14 cellular contexts compared by ENCODE assay signal in genomic region chr7:140885735-140886334, GRCh38.
"Had no signal": no experiment of that assay in that cellular context is flagged by ENCODE, and none has a peak within 500 bp of the region (broad histone marks: within the 10 kb centered on the region; RNA-seq: fewer than 3 reads in every experiment).

No MANE protein-coding gene starts in this region.

- H3K4me1 ChIP-seq: ascending aorta had no signal

- ATAC-seq: activated CD4-positive, CD25-positive, alpha-beta regulatory T cell treated with anti-CD3 and anti-CD28 coated beads, Interleukin-2, amount 50 U/mL, for 24 hours; activated CD8-positive, alpha-beta memory T cell treated with anti-CD3 and anti-CD28 coated beads, Interleukin-2, amount 10 ng/mL, durations not matched to agents 7 days and 5 days had no signal

- H3K4me3 Mint-ChIP-seq: activated CD8-positive, alpha-beta memory T cell treated with anti-CD3 and anti-CD28 coated beads, Interleukin-2, amount 10 ng/mL, durations not matched to agents 7 days and 5 days; activated T-cell treated with anti-CD3 and anti-CD28 coated beads, Interleukin-2, amount 50 U/mL, for 24 hours; T-helper 1 cell treated with Interleukin-12 subunit alpha and Interleukin-12 subunit beta and Interleukin-4 antibody, amounts not matched to agents 30 μg/mL and 1 μg/mL, for 36 hours had no signal

- H3K27ac Mint-ChIP-seq: activated CD8-positive, alpha-beta memory T cell treated with anti-CD3 and anti-CD28 coated beads, Interleukin-2, amount 10 ng/mL, durations not matched to agents 7 days and 5 days; activated T-cell treated with anti-CD3 and anti-CD28 coated beads, Interleukin-2, amount 50 U/mL, for 24 hours; T-helper 1 cell treated with Interleukin-12 subunit alpha and Interleukin-12 subunit beta and Interleukin-4 antibody, amounts not matched to agents 30 μg/mL and 1 μg/mL, for 36 hours had no signal

- H3K4me3 ChIP-seq: ascending aorta, ovary, transverse colon had no signal

- H3K9me3 ChIP-seq: ascending aorta, ovary, transverse colon had no signal

- H3K36me3 ChIP-seq: ascending aorta, ovary, transverse colon had no signal

- H3K9me3 Mint-ChIP-seq: T-helper 1 cell treated with Interleukin-12 subunit alpha and Interleukin-12 subunit beta and Interleukin-4 antibody, amounts not matched to agents 30 μg/mL and 1 μg/mL, for 36 hours had no signal

- DNase-seq: activated CD4-positive, alpha-beta T cell treated with anti-CD3 and anti-CD28 coated beads, Interleukin-2, amount 50 U/mL, for 48 hours; activated CD8-positive, alpha-beta memory T cell treated with anti-CD3 and anti-CD28 coated beads, Interleukin-2, amount 10 ng/mL, durations not matched to agents 7 days and 5 days; activated gamma-delta T cell; activated T-cell treated with anti-CD3 and anti-CD28 coated beads, Interleukin-2, amount 50 U/mL, for 24 hours; effector CD4-positive, alpha-beta T cell; foreskin melanocyte; head of caudate nucleus; ovary; stimulated activated CD4-positive, alpha-beta T cell treated with anti-CD3 and anti-CD28 coated beads, Interleukin-15, amount 100 ng/mL, for 24 hours; stimulated activated CD4-positive, alpha-beta T cell treated with anti-CD3 and anti-CD28 coated beads, Interleukin-4, amount 100 ng/mL, for 24 hours; transverse colon had no signal

- H3K27me3 Mint-ChIP-seq: activated CD8-positive, alpha-beta memory T cell treated with anti-CD3 and anti-CD28 coated beads, Interleukin-2, amount 10 ng/mL, durations not matched to agents 7 days and 5 days; activated T-cell treated with anti-CD3 and anti-CD28 coated beads, Interleukin-2, amount 50 U/mL, for 24 hours had no signal

- H3K27me3 ChIP-seq: ascending aorta, ovary, transverse colon had no signal

- H3K27ac ChIP-seq: ascending aorta, ovary, transverse colon had no signal
